In genomic region chr19:2727640-2727944, GRCh38 we compare ENCODE assay signal across 1 cellular context.
TF ChIP-seq lines count a peak whose summit lies in the region.

No MANE protein-coding gene starts in this region.

TF ChIP-seq in HepG2, 621 proteins besides CTCF, POLR2A, EP300 and RAD21:
- peak; percentile 49; the same call in 1 of the 2 replicates for TF ChIP-seq MAFF (IDR thresholded peaks at IDR 0.05; ENCODE audit: low read depth, low read length)
- TF ChIP-seq CEBPB (IDR thresholded peaks at IDR 0.05; ENCODE audit: borderline replicate concordance, low read depth, low read length) = peak; percentile 56; the same call in 1 of the 2 replicates
- no peak for TF ChIP-seq ZNF3 (CRISPR knock-in tag; IDR thresholded peaks at IDR 0.05)
- TF ChIP-seq MAFK (conservative IDR thresholded peaks at IDR 0.05 in 1 of 2, IDR thresholded peaks at IDR 0.05 in 1 of 2; ENCODE audit: low read length in 2 of 2) = peak; percentile 28 to 49; a peak in 1 of 4 replicates
- TF ChIP-seq ZNF800 (CRISPR knock-in tag; IDR thresholded peaks at IDR 0.05) = no peak
- TF ChIP-seq ZNF782 (CRISPR knock-in tag; IDR thresholded peaks at IDR 0.05; ENCODE audit: borderline replicate concordance) = no peak
